Comparison of ENCODE assay signal across 1 cellular context in genomic region chr3:126186271-126186670, GRCh38.
TF ChIP-seq lines count a peak whose summit lies in the region.

No MANE protein-coding gene starts in this region.

TF ChIP-seq in HepG2, 621 proteins besides CTCF, POLR2A, EP300 and RAD21:
- TF ChIP-seq ZBTB25 (CRISPR knock-in tag; IDR thresholded peaks at IDR 0.05) (no peak), NPAS2 (CRISPR knock-in tag; IDR thresholded peaks at IDR 0.05; ENCODE audit: borderline replicate concordance) (no peak), SKI (IDR thresholded peaks at IDR 0.05; ENCODE audit: partially characterized antibody) (peak; percentile 26), NR2F6 (IDR thresholded peaks at IDR 0.05) (peak; percentile 50; the same call in 1 of the 2 replicates), NR2F6 (CRISPR knock-in tag; IDR thresholded peaks at IDR 0.05) (peak; percentile 60), RARA (CRISPR knock-in tag; IDR thresholded peaks at IDR 0.05) (peak; percentile 66; the same call in 1 of the 2 replicates), SALL1 (CRISPR knock-in tag; IDR thresholded peaks at IDR 0.05) (peak; percentile 25; the same call in 1 of the 2 replicates), MTA1 (CRISPR knock-in tag; IDR thresholded peaks at IDR 0.05; ENCODE audit: borderline replicate concordance) (0 out of 2 replicates have a peak, but pooled peaks have one; percentile 26), PTBP1 (IDR thresholded peaks at IDR 0.05; ENCODE audit: low read depth, low read length, poor library complexity, severe bottlenecking) (no peak), NR2F2 (IDR thresholded peaks at IDR 0.05; ENCODE audit: borderline replicate concordance, low read depth) (peak; percentile 46; the same call in 1 of the 2 replicates), ZNF263 (CRISPR knock-in tag; IDR thresholded peaks at IDR 0.05) (peak; percentile 56; the same call in 1 of the 2 replicates), NRL (CRISPR knock-in tag; IDR thresholded peaks at IDR 0.05; ENCODE audit: borderline replicate concordance) (no peak), HNF4A (CRISPR knock-in tag; IDR thresholded peaks at IDR 0.05) (peak; percentile 31; the same call in 1 of the 2 replicates), ZNF615 (CRISPR knock-in tag; IDR thresholded peaks at IDR 0.05; ENCODE audit: borderline replicate concordance) (no peak)
- TF ChIP-seq, protein P1, sequence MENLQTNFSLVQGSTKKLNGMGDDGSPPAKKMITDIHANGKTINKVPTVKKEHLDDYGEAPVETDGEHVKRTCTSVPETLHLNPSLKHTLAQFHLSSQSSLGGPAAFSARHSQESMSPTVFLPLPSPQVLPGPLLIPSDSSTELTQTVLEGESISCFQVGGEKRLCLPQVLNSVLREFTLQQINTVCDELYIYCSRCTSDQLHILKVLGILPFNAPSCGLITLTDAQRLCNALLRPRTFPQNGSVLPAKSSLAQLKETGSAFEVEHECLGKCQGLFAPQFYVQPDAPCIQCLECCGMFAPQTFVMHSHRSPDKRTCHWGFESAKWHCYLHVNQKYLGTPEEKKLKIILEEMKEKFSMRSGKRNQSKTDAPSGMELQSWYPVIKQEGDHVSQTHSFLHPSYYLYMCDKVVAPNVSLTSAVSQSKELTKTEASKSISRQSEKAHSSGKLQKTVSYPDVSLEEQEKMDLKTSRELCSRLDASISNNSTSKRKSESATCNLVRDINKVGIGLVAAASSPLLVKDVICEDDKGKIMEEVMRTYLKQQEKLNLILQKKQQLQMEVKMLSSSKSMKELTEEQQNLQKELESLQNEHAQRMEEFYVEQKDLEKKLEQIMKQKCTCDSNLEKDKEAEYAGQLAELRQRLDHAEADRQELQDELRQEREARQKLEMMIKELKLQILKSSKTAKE (CRISPR knock-in tag; IDR thresholded peaks at IDR 0.05; ENCODE audit: borderline replicate concordance), result peak; percentile 17; the same call in 1 of the 2 replicates
- TF ChIP-seq, protein P2, sequence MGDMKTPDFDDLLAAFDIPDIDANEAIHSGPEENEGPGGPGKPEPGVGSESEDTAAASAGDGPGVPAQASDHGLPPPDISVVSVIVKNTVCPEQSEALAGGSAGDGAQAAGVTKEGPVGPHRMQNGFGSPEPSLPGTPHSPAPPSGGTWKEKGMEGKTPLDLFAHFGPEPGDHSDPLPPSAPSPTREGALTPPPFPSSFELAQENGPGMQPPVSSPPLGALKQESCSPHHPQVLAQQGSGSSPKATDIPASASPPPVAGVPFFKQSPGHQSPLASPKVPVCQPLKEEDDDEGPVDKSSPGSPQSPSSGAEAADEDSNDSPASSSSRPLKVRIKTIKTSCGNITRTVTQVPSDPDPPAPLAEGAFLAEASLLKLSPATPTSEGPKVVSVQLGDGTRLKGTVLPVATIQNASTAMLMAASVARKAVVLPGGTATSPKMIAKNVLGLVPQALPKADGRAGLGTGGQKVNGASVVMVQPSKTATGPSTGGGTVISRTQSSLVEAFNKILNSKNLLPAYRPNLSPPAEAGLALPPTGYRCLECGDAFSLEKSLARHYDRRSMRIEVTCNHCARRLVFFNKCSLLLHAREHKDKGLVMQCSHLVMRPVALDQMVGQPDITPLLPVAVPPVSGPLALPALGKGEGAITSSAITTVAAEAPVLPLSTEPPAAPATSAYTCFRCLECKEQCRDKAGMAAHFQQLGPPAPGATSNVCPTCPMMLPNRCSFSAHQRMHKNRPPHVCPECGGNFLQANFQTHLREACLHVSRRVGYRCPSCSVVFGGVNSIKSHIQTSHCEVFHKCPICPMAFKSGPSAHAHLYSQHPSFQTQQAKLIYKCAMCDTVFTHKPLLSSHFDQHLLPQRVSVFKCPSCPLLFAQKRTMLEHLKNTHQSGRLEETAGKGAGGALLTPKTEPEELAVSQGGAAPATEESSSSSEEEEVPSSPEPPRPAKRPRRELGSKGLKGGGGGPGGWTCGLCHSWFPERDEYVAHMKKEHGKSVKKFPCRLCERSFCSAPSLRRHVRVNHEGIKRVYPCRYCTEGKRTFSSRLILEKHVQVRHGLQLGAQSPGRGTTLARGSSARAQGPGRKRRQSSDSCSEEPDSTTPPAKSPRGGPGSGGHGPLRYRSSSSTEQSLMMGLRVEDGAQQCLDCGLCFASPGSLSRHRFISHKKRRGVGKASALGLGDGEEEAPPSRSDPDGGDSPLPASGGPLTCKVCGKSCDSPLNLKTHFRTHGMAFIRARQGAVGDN (CRISPR knock-in tag; IDR thresholded peaks at IDR 0.05), result peak; percentile 50
- TF ChIP-seq, protein P3, sequence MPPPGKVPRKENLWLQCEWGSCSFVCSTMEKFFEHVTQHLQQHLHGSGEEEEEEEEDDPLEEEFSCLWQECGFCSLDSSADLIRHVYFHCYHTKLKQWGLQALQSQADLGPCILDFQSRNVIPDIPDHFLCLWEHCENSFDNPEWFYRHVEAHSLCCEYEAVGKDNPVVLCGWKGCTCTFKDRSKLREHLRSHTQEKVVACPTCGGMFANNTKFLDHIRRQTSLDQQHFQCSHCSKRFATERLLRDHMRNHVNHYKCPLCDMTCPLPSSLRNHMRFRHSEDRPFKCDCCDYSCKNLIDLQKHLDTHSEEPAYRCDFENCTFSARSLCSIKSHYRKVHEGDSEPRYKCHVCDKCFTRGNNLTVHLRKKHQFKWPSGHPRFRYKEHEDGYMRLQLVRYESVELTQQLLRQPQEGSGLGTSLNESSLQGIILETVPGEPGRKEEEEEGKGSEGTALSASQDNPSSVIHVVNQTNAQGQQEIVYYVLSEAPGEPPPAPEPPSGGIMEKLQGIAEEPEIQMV (CRISPR knock-in tag; IDR thresholded peaks at IDR 0.05; ENCODE audit: low read depth), result no peak
